In the genomic region with DNA sequence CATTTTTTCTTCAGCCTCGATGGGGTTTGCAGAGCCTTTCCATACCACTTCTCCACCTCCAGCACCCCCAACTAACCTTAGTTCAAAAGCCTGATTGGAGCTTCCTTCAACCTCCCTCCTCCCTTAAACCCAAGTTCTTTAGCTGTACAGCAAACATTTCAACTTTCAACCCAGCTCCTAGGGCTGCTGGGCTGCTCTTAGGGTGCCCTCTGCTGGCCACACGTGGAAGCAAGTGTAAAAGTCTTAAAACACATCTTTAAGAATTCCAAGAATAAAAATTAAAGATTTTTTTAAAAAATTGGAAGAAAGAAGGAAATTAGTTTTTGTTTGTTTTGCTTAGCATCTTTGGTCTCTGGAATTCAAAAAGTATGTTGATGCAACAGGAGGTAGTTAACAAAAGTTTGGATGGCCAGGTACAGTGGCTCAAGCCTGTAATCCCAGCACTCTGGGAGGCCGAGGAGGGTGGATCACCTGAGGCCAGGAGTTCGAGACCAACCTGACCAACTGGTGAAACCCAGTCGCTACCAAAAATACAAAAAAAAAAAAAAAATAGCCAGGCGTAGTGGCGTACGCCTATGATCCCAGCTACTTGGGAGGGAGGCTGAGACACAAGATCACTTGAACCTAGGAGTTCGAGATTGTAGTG, we compare ENCODE assay signal across 8 cellular contexts. TPM values are rescaled to one million over a fixed set of nuclear protein-coding genes. Genes with fewer than 3 reads are reported as not detected.
DNase-seq lines count a peak whose midpoint lies in the region; ATAC-seq and TF ChIP-seq lines count a peak whose summit lies in the region.

No MANE protein-coding gene starts in this region.

- POLR2A ChIA-PET in CD4-positive, alpha-beta memory T cell (lab: Charles Lee; ENCODE audit: partially characterized antibody) = no interaction called here
- POLR2A ChIA-PET in activated naive CD8-positive, alpha-beta T cell treated with anti-CD3 and anti-CD28 coated beads, Interleukin-2, amount 10 ng/mL, durations not matched to agents 7 days and 5 days (lab: Charles Lee) = interaction anchor here (0.5 kb wide), 1 partner anchor 1675 kb away, joined by 4 read pairs; no protein-coding TSS in a partner anchor

- DNase-seq in CD4-positive, alpha-beta memory T cell = peak in 4 of 5 donors; percentile 24 to 40 (median 30)
- DNase-seq in HAP-1 (ENCODE audit: low spot score in 2 of 2) (peak; percentile 54 to 67), RKO (ENCODE audit: low spot score) (peak; percentile 67), cardiac muscle cell (ENCODE audit: low read depth in 1 of 2, low spot score in 1 of 2) (peak; percentile 77 to 84), putamen (ENCODE audit: low spot score) (peak; percentile 45)
- peak; percentile 64 for DNase-seq in activated naive CD8-positive, alpha-beta T cell treated with anti-CD3 and anti-CD28 coated beads, Interleukin-2, amount 10 ng/mL, durations not matched to agents 7 days and 5 days

- no peak overlapping the region for H3K27ac ChIP-seq in CD4-positive, alpha-beta memory T cell (ENCODE audit: low read depth, low read length)
- no peak overlapping the region for H3K27ac ChIP-seq in cardiac muscle cell

- H3K4me3 ChIP-seq in CD4-positive, alpha-beta memory T cell (ENCODE audit: low read length in 2 of 2) = no peak overlapping the region
- H3K4me3 ChIP-seq in HAP-1 (no peak overlapping the region), cardiac muscle cell (no peak overlapping the region)

- peaks cover 0 to 12% of the 10 kb centered on the region in 2 donors for H3K9me3 ChIP-seq in CD4-positive, alpha-beta memory T cell (ENCODE audit: control insufficient read depth in 1 of 2, low read length in 2 of 2)
- H3K9me3 ChIP-seq in HAP-1 = peaks cover 11% of the 10 kb centered on the region; the same call in 1 of the 2 replicates
- no peaks in the 10 kb centered on the region for H3K9me3 ChIP-seq in cardiac muscle cell (ENCODE audit: low read depth)

- H3K4me1 Mint-ChIP-seq in CD4-positive, alpha-beta memory T cell = peaks cover 0 to 2% (median 0%) of the 10 kb centered on the region in 4 donors
- no peaks in the 10 kb centered on the region for H3K4me1 Mint-ChIP-seq in activated naive CD8-positive, alpha-beta T cell treated with anti-CD3 and anti-CD28 coated beads, Interleukin-2, amount 10 ng/mL, durations not matched to agents 7 days and 5 days

- no peaks in the 10 kb centered on the region for H3K27me3 ChIP-seq in CD4-positive, alpha-beta memory T cell (ENCODE audit: insufficient read depth, low read length)
- no peaks in the 10 kb centered on the region for H3K27me3 ChIP-seq in HAP-1 (ENCODE audit: low read depth)
- H3K27me3 ChIP-seq in cardiac muscle cell = no peaks in the 10 kb centered on the region

- H3K27ac Mint-ChIP-seq in CD4-positive, alpha-beta memory T cell = peak overlapping the region in 2 of 7 donors; percentile 5 to 76
- no peak overlapping the region for H3K27ac Mint-ChIP-seq in activated naive CD8-positive, alpha-beta T cell treated with anti-CD3 and anti-CD28 coated beads, Interleukin-2, amount 10 ng/mL, durations not matched to agents 7 days and 5 days

- TF ChIP-seq CTCF in cardiac muscle cell (IDR thresholded peaks at IDR 0.05; ENCODE audit: low read depth, low read length) = peak; percentile 87

- H3K4me1 ChIP-seq in CD4-positive, alpha-beta memory T cell (ENCODE audit: insufficient read depth, low read length) = no peaks in the 10 kb centered on the region
- H3K4me1 ChIP-seq in HAP-1 = no peaks in the 10 kb centered on the region
- H3K4me1 ChIP-seq in cardiac muscle cell (ENCODE audit: low read depth) = no peaks in the 10 kb centered on the region

- H3K36me3 Mint-ChIP-seq in CD4-positive, alpha-beta memory T cell = peaks cover 18 to 22% of the 10 kb centered on the region in 2 donors
- H3K36me3 Mint-ChIP-seq in activated naive CD8-positive, alpha-beta T cell treated with anti-CD3 and anti-CD28 coated beads, Interleukin-2, amount 10 ng/mL, durations not matched to agents 7 days and 5 days = no peaks in the 10 kb centered on the region

- intact Hi-C loops in CD4-positive, alpha-beta memory T cell (cut with micrococcal nuclease) = loop anchor here (1.0 to 10.0 kb wide), 2 partner anchors 85 to 933 kb away; no protein-coding TSS in a partner anchor

- H3K36me3 ChIP-seq in CD4-positive, alpha-beta memory T cell (ENCODE audit: insufficient read depth, low read length) = no peaks in the 10 kb centered on the region
- H3K36me3 ChIP-seq in HAP-1 (replicated peaks) = no peaks in the 10 kb centered on the region
- no peaks in the 10 kb centered on the region for H3K36me3 ChIP-seq in cardiac muscle cell

- no peak for ATAC-seq in activated naive CD8-positive, alpha-beta T cell treated with anti-CD3 and anti-CD28 coated beads, Interleukin-2, amount 10 ng/mL, durations not matched to agents 7 days and 5 days (ENCODE audit: low read depth)
- ATAC-seq in HG03457 (IDR thresholded peaks at IDR 0.05; ENCODE audit: unreplicated experiment) (no peak), GM21528 (IDR thresholded peaks at IDR 0.05; ENCODE audit: low FRiP score, unreplicated experiment) (no peak)

- CTCF ChIA-PET in CD4-positive, alpha-beta memory T cell (lab: Charles Lee; ENCODE audit: partially characterized antibody) = interaction anchor here (0.5 to 4.4 kb wide), 23 partner anchors 9 to 1649 kb away, joined by 3 to 36 read pairs (median 3); partner anchors contain the start of genes HSD17B3 and SLC35D2

- H3K4me3 Mint-ChIP-seq in CD4-positive, alpha-beta memory T cell = no peak overlapping the region
- H3K4me3 Mint-ChIP-seq in activated naive CD8-positive, alpha-beta T cell treated with anti-CD3 and anti-CD28 coated beads, Interleukin-2, amount 10 ng/mL, durations not matched to agents 7 days and 5 days = no peak overlapping the region

- H3K27me3 Mint-ChIP-seq in CD4-positive, alpha-beta memory T cell = peaks cover 0 to 2% of the 10 kb centered on the region in 2 donors
- peaks cover 2% of the 10 kb centered on the region for H3K27me3 Mint-ChIP-seq in activated naive CD8-positive, alpha-beta T cell treated with anti-CD3 and anti-CD28 coated beads, Interleukin-2, amount 10 ng/mL, durations not matched to agents 7 days and 5 days

- in situ Hi-C loops in HAP-1 (cut with MboI; ENCODE audit: low sequenced_read_pairs) = no loop called here

- H3K9me3 Mint-ChIP-seq in CD4-positive, alpha-beta memory T cell = peaks cover 0 to 18% (median 14%) of the 10 kb centered on the region in 8 donors
- peaks cover 3% of the 10 kb centered on the region for H3K9me3 Mint-ChIP-seq in activated naive CD8-positive, alpha-beta T cell treated with anti-CD3 and anti-CD28 coated beads, Interleukin-2, amount 10 ng/mL, durations not matched to agents 7 days and 5 days

RNA-seq across cellular contexts. Expression of gene HSD17B3, which starts 15.5 kb away (rescaled TPM):
- total RNA-seq in CD4-positive, alpha-beta memory T cell = 1 to 10 TPM; 1.8 to 2.1 TPM
- not detected for polyA plus RNA-seq in CD4-positive, alpha-beta memory T cell
- under 1 TPM; 0.68 to 0.69 TPM for total RNA-seq in activated naive CD8-positive, alpha-beta T cell treated with anti-CD3 and anti-CD28 coated beads, Interleukin-2, amount 10 ng/mL, durations not matched to agents 7 days and 5 days
- total RNA-seq in cardiac muscle cell = 0.63 TPM in 1 of 2 replicates, not detected in the other
- polyA plus RNA-seq in cardiac muscle cell = 0.81 and 1.3 TPM in 2 replicates

Comparison
In these comparisons a context has a peak if more than half of its experiments do, and no peak if none do; other contexts are left out.
1. DNase-seq: peak in every context shown above with its lines; median percentile 80 in cardiac muscle cell; 67 in RKO; 64 in activated naive CD8-positive, alpha-beta T cell treated with anti-CD3 and anti-CD28 coated beads, Interleukin-2, amount 10 ng/mL, durations not matched to agents 7 days and 5 days; 60 in HAP-1; 45 in putamen; 30 in CD4-positive, alpha-beta memory T cell.